In the genomic region with DNA sequence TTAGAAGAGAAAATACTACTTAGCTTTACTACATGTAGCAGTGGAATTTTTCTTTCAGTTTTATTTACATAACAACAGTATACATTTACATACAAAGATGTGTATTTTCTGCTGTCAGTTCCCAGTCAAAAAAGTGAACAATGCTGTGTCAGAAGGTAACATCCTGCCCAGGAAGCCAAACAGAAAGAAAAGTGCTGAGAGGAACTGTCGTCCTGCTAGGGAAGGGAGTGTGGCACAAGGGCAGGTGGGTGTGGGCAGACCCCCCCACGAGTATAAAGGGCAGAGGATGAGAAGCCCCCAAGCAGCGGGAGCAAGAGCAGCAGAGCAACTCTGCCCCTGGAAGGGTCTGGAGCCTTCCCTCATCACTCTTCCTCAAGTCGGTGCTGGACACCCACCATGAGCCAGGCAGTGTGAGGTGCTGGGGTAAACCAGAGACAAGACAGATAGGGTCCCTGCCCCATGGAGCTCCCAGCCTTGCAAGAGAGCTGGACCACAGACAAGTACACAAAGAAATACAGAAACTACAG, we compare ENCODE assay signal across 14 cellular contexts. TPM values are rescaled to one million over a fixed set of nuclear protein-coding genes. Genes with fewer than 3 reads are reported as not detected.
DNase-seq lines count a peak whose midpoint lies in the region; ATAC-seq, FAIRE-seq and TF ChIP-seq lines count a peak whose summit lies in the region.
"Had no signal": no experiment of that assay in that cellular context is flagged by ENCODE, and none has a peak within 500 bp of the region (broad histone marks: within the 10 kb centered on the region; RNA-seq: fewer than 3 reads in every experiment).

No MANE protein-coding gene starts in this region.

- H3K79me2 ChIP-seq in endothelial cell of umbilical vein (ENCODE audit: control insufficient read depth, insufficient read depth, low read length) = peaks cover 5% of the 10 kb centered on the region

- TF ChIP-seq CTCF in endothelial cell of umbilical vein (IDR thresholded peaks at IDR 0.05; ENCODE audit: extremely low read depth in 1 of 2, insufficient read depth in 1 of 2, low read depth in 1 of 2, low read length in 2 of 2) = no peak
- no peak for TF ChIP-seq CTCF in stomach (IDR thresholded peaks at IDR 0.05)
- TF ChIP-seq CTCF in gastrocnemius medialis (IDR thresholded peaks at IDR 0.05 in 4 of 5, conservative IDR thresholded peaks at IDR 0.05 in 1 of 5) = no peak

- no peak overlapping the region for H2AFZ ChIP-seq in endothelial cell of umbilical vein (ENCODE audit: low read depth, low read length)

- no peak overlapping the region for H3K9ac ChIP-seq in endothelial cell of umbilical vein (replicated peaks; ENCODE audit: extremely low read depth, insufficient read depth, low read length)

- no peak for ATAC-seq in activated CD8-positive, alpha-beta memory T cell treated with anti-CD3 and anti-CD28 coated beads, Interleukin-2, amount 10 ng/mL, durations not matched to agents 7 days and 5 days
- ATAC-seq in Right ventricle myocardium inferior = no peak
- no peak for ATAC-seq in gastrocnemius medialis
- ATAC-seq: sciatic nerve, SK-N-SH treated with all-trans-retinoic acid at 6 μM for 48 hours had no signal

- POLR2A ChIA-PET in endothelial cell of umbilical vein (lab: Charles Lee) = no interaction called here

- H3K36me3 ChIP-seq in endothelial cell of umbilical vein (ENCODE audit: control insufficient read depth in 2 of 2, extremely low read depth in 1 of 2, insufficient read depth in 2 of 2, low read length in 2 of 2) = peaks cover 2 to 4% of the 10 kb centered on the region in 2 experiments
- peaks cover 0 to 43% (median 31%) of the 10 kb centered on the region in 4 donors for H3K36me3 ChIP-seq in stomach
- no peaks in the 10 kb centered on the region for H3K36me3 ChIP-seq in gastrocnemius medialis

- H3K27me3 Mint-ChIP-seq in activated CD8-positive, alpha-beta memory T cell treated with anti-CD3 and anti-CD28 coated beads, Interleukin-2, amount 10 ng/mL, durations not matched to agents 7 days and 5 days = no peaks in the 10 kb centered on the region
- no peaks in the 10 kb centered on the region for H3K27me3 Mint-ChIP-seq in T-helper 1 cell treated with Interleukin-12 subunit alpha and Interleukin-12 subunit beta and Interleukin-4 antibody, amounts not matched to agents 30 μg/mL and 1 μg/mL, for 36 hours (ENCODE audit: low read depth)

- TF ChIP-seq POLR2A in endothelial cell of umbilical vein (IDR thresholded peaks at IDR 0.05; ENCODE audit: low read depth, low read length) = no peak
- TF ChIP-seq POLR2A in stomach (IDR thresholded peaks at IDR 0.05) = no peak
- no peak for TF ChIP-seq POLR2A in gastrocnemius medialis (IDR thresholded peaks at IDR 0.05)

- intact Hi-C loops in endothelial cell of umbilical vein (cut with micrococcal nuclease) = no loop called here
- intact Hi-C loops in stomach (cut with DNase I; ENCODE audit: low total_unique reads) = no loop called here
- intact Hi-C loops in Right ventricle myocardium inferior (cut with DNase I) = loop anchor here (5.0 kb wide), 1 partner anchor 39 kb away; a partner anchor contains a TSS
- intact Hi-C loops in gastrocnemius medialis (cut with DNase I; ENCODE audit: low total_unique reads) = no loop called here

- DNase-seq in activated CD8-positive, alpha-beta memory T cell treated with anti-CD3 and anti-CD28 coated beads, Interleukin-2, amount 10 ng/mL, durations not matched to agents 7 days and 5 days = no peak
- no peak for DNase-seq in activated CD8-positive, alpha-beta memory T cell treated with anti-CD3 and anti-CD28 coated beads, Interleukin-2, amount 50 U/mL, for 48 hours
- DNase-seq in endothelial cell of umbilical vein (ENCODE audit: low read depth, low spot score) (no peak), stomach (no peak), GM03348 (ENCODE audit: low spot score) (no peak), Right ventricle myocardium inferior (ENCODE audit: missing footprints) (no peak), gastrocnemius medialis (no peak)
- DNase-seq: caudate nucleus, NCI-H2227 treated with DMSO at 0.1 percent for 48 hours had no signal

- CTCF ChIA-PET in activated CD8-positive, alpha-beta memory T cell treated with anti-CD3 and anti-CD28 coated beads, Interleukin-2, amount 10 ng/mL, durations not matched to agents 7 days and 5 days (lab: Charles Lee) = interaction anchor here (1.0 to 7.1 kb wide), 4 partner anchors 13 to 78 kb away, joined by 3 to 60 read pairs (median 27); no protein-coding TSS in a partner anchor
- CTCF ChIA-PET in endothelial cell of umbilical vein (lab: Charles Lee) = no interaction called here

- H3K4me1 Mint-ChIP-seq in activated CD8-positive, alpha-beta memory T cell treated with anti-CD3 and anti-CD28 coated beads, Interleukin-2, amount 10 ng/mL, durations not matched to agents 7 days and 5 days = peaks cover 95% of the 10 kb centered on the region
- H3K4me1 Mint-ChIP-seq in T-helper 1 cell treated with Interleukin-12 subunit alpha and Interleukin-12 subunit beta and Interleukin-4 antibody, amounts not matched to agents 30 μg/mL and 1 μg/mL, for 36 hours (ENCODE audit: low read depth) = peaks cover 85% of the 10 kb centered on the region

- dilution Hi-C loops in endothelial cell of umbilical vein (cut with MboI; ENCODE audit: extremely low pct_ligation_motif_present, low sequenced_read_pairs) = no loop called here

- BruUV-seq in endothelial cell of umbilical vein (replicated peaks; lab: Mats Ljungman, UMichigan) = no TSS peak

- no peaks in the 10 kb centered on the region for H4K20me1 ChIP-seq in endothelial cell of umbilical vein (replicated peaks; ENCODE audit: control insufficient read depth, extremely low read depth, insufficient read depth, low read length)

- no peaks in the 10 kb centered on the region for H3K9me1 ChIP-seq in endothelial cell of umbilical vein (replicated peaks; ENCODE audit: control insufficient read depth, extremely low read depth, insufficient read depth, low read length)

- H3K4me3 ChIP-seq in endothelial cell of umbilical vein (replicated peaks in 1 of 3; ENCODE audit: insufficient read depth in 1 of 3, low read depth in 1 of 3, low read length in 3 of 3) = no peak overlapping the region
- H3K4me3 ChIP-seq in stomach = no peak overlapping the region
- H3K4me3 ChIP-seq in gastrocnemius medialis = no peak overlapping the region
- H3K4me3 ChIP-seq: esophagus muscularis mucosa had no signal

- H3K4me3 Mint-ChIP-seq in activated CD8-positive, alpha-beta memory T cell treated with anti-CD3 and anti-CD28 coated beads, Interleukin-2, amount 10 ng/mL, durations not matched to agents 7 days and 5 days = peak overlapping the region; percentile 49
- H3K4me3 Mint-ChIP-seq in T-helper 1 cell treated with Interleukin-12 subunit alpha and Interleukin-12 subunit beta and Interleukin-4 antibody, amounts not matched to agents 30 μg/mL and 1 μg/mL, for 36 hours = peak overlapping the region; percentile 64

- 56 to 76% (median 68%) methylated on average over 4 of the region's 4 CpGs for WGBS in stomach, 5 donors

- H3K4me1 ChIP-seq in endothelial cell of umbilical vein (ENCODE audit: control insufficient read depth, extremely low read depth, insufficient read depth, low read length) (peaks cover 34% of the 10 kb centered on the region), stomach (peaks cover 37 to 84% (median 48%) of the 10 kb centered on the region in 4 donors), gastrocnemius medialis (peaks cover 31 to 33% of the 10 kb centered on the region in 2 donors)

- H3K27me3 ChIP-seq in endothelial cell of umbilical vein (ENCODE audit: control insufficient read depth in 2 of 2, insufficient read depth in 2 of 2, low read length in 2 of 2) (no peaks in the 10 kb centered on the region), stomach (no peaks in the 10 kb centered on the region), gastrocnemius medialis (no peaks in the 10 kb centered on the region)
- H3K27me3 ChIP-seq: esophagus muscularis mucosa had no signal

- peak overlapping the region; percentile 92 for H3K27ac Mint-ChIP-seq in activated CD8-positive, alpha-beta memory T cell treated with anti-CD3 and anti-CD28 coated beads, Interleukin-2, amount 10 ng/mL, durations not matched to agents 7 days and 5 days
- peak overlapping the region; percentile 93 for H3K27ac Mint-ChIP-seq in T-helper 1 cell treated with Interleukin-12 subunit alpha and Interleukin-12 subunit beta and Interleukin-4 antibody, amounts not matched to agents 30 μg/mL and 1 μg/mL, for 36 hours

- H3K27ac ChIP-seq in endothelial cell of umbilical vein (ENCODE audit: insufficient read depth, low read depth, low read length) (no peak overlapping the region), stomach (peak overlapping the region in 4 of 5 donors; percentile 3 to 83 (median 42)), gastrocnemius medialis (no peak overlapping the region)

- in situ Hi-C loops in gastrocnemius medialis (cut with MboI; ENCODE audit: low sequenced_read_pairs in 4 of 4) = no loop called here

- FAIRE-seq in endothelial cell of umbilical vein (lab: Jason Lieb, UNC) = peak; percentile 12

- no peaks in the 10 kb centered on the region for H3K9me3 Mint-ChIP-seq in activated CD8-positive, alpha-beta memory T cell treated with anti-CD3 and anti-CD28 coated beads, Interleukin-2, amount 10 ng/mL, durations not matched to agents 7 days and 5 days (ENCODE audit: low read depth)
- H3K9me3 Mint-ChIP-seq in T-helper 1 cell treated with Interleukin-12 subunit alpha and Interleukin-12 subunit beta and Interleukin-4 antibody, amounts not matched to agents 30 μg/mL and 1 μg/mL, for 36 hours = no peaks in the 10 kb centered on the region

- H3K9me3 ChIP-seq in endothelial cell of umbilical vein (replicated peaks; ENCODE audit: control insufficient read depth, insufficient read depth, low read length) (no peaks in the 10 kb centered on the region), stomach (no peaks in the 10 kb centered on the region), gastrocnemius medialis (no peaks in the 10 kb centered on the region)
- H3K9me3 ChIP-seq: esophagus muscularis mucosa had no signal

- peaks cover 59% of the 10 kb centered on the region for H3K36me3 Mint-ChIP-seq in activated CD8-positive, alpha-beta memory T cell treated with anti-CD3 and anti-CD28 coated beads, Interleukin-2, amount 10 ng/mL, durations not matched to agents 7 days and 5 days
- H3K36me3 Mint-ChIP-seq in T-helper 1 cell treated with Interleukin-12 subunit alpha and Interleukin-12 subunit beta and Interleukin-4 antibody, amounts not matched to agents 30 μg/mL and 1 μg/mL, for 36 hours (ENCODE audit: low read depth) = peaks cover 39% of the 10 kb centered on the region

- no peak for TF ChIP-seq EP300 in stomach (IDR thresholded peaks at IDR 0.05)

- H3K4me2 ChIP-seq in endothelial cell of umbilical vein (ENCODE audit: insufficient read depth, low read length) = no peak overlapping the region

RNA-seq across cellular contexts. Expression of a gene that starts 39.7 kb away (rescaled TPM):
- total RNA-seq in activated CD8-positive, alpha-beta memory T cell treated with anti-CD3 and anti-CD28 coated beads, Interleukin-2, amount 10 ng/mL, durations not matched to agents 7 days and 5 days = 100 to 1,000 TPM; 118 to 135 TPM
- total RNA-seq in endothelial cell of umbilical vein (45.4 and 46.1 TPM in 2 replicates), stomach (10 to 100 TPM; 38.2 to 61.7 (median 58.3) TPM), Right ventricle myocardium inferior (12.2 TPM), gastrocnemius medialis (1 to 10 TPM; 4.7 to 9.6 (median 8.1) TPM)
- polyA plus RNA-seq in endothelial cell of umbilical vein (30.1 and 30.8 TPM in 2 replicates), stomach (10 to 100 TPM in 2 of 3 donors, 1 to 10 TPM in 1; 9.3 to 12.4 (median 11.7) TPM)
- 22.8 and 24.3 TPM in 2 replicates for polyA plus RNA-seq in endothelial cell of umbilical vein (2011; cell fraction: cytosol; rRNA removed)
- polyA plus RNA-seq in endothelial cell of umbilical vein (2011; cell fraction: nucleus; rRNA removed) = 96.5 and 114 TPM in 2 replicates
- polyA plus RNA-seq in endothelial cell of umbilical vein (2012) = 25.8 and 28.4 TPM in 2 replicates
- polyA minus RNA-seq in endothelial cell of umbilical vein = 55.3 and 60.7 TPM in 2 replicates
- 10.5 TPM for polyA minus RNA-seq in endothelial cell of umbilical vein (2011; cell fraction: cytosol; rRNA and poly(A)+ RNA removed)
- 61.2 and 71.6 TPM in 2 replicates for polyA minus RNA-seq in endothelial cell of umbilical vein (2011; cell fraction: nucleus; rRNA and poly(A)+ RNA removed)

RNA-seq across cellular contexts. Expression of a gene that starts 54.5 kb away (rescaled TPM):
- under 1 TPM; 0.26 to 0.28 TPM for total RNA-seq in activated CD8-positive, alpha-beta memory T cell treated with anti-CD3 and anti-CD28 coated beads, Interleukin-2, amount 10 ng/mL, durations not matched to agents 7 days and 5 days
- total RNA-seq in endothelial cell of umbilical vein = not detected in 2 replicates
- polyA plus RNA-seq in endothelial cell of umbilical vein = not detected in 2 replicates
- polyA plus RNA-seq in endothelial cell of umbilical vein (2011; cell fraction: cytosol; rRNA removed) = not detected in 2 replicates
- not detected in 2 replicates for polyA plus RNA-seq in endothelial cell of umbilical vein (2011; cell fraction: nucleus; rRNA removed)
- 0.08 TPM in 1 of 2 replicates, not detected in the other for polyA plus RNA-seq in endothelial cell of umbilical vein (2012)
- not detected in 2 replicates for polyA minus RNA-seq in endothelial cell of umbilical vein
- polyA minus RNA-seq in endothelial cell of umbilical vein (2011; cell fraction: cytosol; rRNA and poly(A)+ RNA removed) = not detected
- polyA minus RNA-seq in endothelial cell of umbilical vein (2011; cell fraction: nucleus; rRNA and poly(A)+ RNA removed) = not detected in 2 replicates
- total RNA-seq in stomach = under 1 TPM in 2 of 5 donors, not detected in 3; 0.29 to 0.45 TPM
- polyA plus RNA-seq in stomach = not detected
- total RNA-seq in Right ventricle myocardium inferior = not detected
- total RNA-seq in gastrocnemius medialis = not detected
- total RNA-seq: esophagus muscularis mucosa, sciatic nerve had no signal
- polyA plus RNA-seq: neural cell had no signal

Comparison
In these comparisons a context has a peak if more than half of its experiments do, and no peak if none do; other contexts are left out.
1. H3K27ac ChIP-seq: peak in stomach (4 of 5); none in endothelial cell of umbilical vein (single experiment) and gastrocnemius medialis (0 of 4).